Comparison of ENCODE assay signal across 1 cellular context in the genomic region with DNA sequence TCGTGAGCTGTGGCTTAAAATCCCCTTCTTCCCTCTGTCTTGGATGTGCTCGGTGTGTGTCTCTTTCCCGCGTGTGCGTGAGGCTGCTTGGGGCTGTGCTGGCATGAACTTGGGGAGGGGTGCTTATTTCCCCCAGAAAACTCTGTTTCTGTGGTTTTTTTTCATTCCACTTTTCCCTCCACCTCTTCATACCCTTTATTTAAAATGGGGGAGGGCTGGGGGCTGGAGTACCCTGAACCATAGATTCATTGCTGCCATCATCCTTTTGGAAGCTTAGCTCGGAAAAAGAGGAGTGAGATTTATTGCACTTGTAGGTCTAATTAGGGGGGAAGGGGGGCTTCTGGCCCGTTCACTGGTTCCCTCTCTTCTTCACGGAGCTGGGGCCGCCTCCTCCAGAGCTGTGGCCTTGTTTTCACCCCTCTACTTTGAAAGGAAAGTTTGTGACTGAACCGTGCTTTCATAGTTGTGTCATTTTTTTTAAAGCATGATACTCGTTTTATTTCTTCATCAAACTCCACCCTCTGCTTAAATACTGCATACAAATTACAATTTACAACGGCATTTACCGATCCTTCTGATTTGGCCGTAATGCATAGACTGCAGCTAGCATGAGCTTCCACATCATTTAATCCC.
TF ChIP-seq lines count a peak whose summit lies in the region.

No MANE protein-coding gene starts in this region.

TF ChIP-seq in A549, 52 proteins besides CTCF, POLR2A, EP300 and RAD21 (continued from another document):
- TF ChIP-seq, protein P1, sequence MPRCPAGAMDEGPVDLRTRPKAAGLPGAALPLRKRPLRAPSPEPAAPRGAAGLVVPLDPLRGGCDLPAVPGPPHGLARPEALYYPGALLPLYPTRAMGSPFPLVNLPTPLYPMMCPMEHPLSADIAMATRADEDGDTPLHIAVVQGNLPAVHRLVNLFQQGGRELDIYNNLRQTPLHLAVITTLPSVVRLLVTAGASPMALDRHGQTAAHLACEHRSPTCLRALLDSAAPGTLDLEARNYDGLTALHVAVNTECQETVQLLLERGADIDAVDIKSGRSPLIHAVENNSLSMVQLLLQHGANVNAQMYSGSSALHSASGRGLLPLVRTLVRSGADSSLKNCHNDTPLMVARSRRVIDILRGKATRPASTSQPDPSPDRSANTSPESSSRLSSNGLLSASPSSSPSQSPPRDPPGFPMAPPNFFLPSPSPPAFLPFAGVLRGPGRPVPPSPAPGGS (IDR thresholded peaks at IDR 0.05) = no peak
- TF ChIP-seq RARB (CRISPR knock-in tag; IDR thresholded peaks at IDR 0.05) (no peak), SREBF2 (IDR thresholded peaks at IDR 0.05) (no peak), SMC3 (IDR thresholded peaks at IDR 0.05) (no peak)
- TF ChIP-seq, protein P2, sequence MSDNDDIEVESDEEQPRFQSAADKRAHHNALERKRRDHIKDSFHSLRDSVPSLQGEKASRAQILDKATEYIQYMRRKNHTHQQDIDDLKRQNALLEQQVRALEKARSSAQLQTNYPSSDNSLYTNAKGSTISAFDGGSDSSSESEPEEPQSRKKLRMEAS (IDR thresholded peaks at IDR 0.05) = no peak
